ENCODE assay signal across 20 cellular contexts in the genomic region with DNA sequence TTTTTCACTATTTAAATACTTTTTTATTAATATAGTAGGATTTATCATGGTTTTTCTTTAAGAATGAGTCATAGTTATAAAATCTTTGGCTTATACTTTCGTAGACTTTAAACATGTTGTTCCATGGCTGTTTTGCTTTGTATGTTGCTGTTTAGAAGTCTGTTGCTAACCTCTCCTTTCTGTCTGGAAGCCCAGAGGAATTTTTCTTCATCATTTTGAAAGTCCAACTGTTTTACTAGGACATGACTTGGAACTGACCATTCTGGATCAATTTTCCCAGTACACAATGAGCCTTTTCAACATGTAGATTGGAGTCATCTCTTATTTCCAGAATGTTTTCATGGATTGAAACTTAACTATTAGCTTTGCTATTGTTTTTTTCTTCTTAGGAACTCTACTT. TPM values are rescaled to one million over a fixed set of nuclear protein-coding genes. Genes with fewer than 3 reads are reported as not detected.
A peak's percentile ranks its signal among the peaks of the same experiment; 100 is the strongest.
DNase-seq lines count a peak whose midpoint lies in the region; ATAC-seq, FAIRE-seq and TF ChIP-seq lines count a peak whose summit lies in the region.
"Had no signal": no experiment of that assay in that cellular context is flagged by ENCODE, and none has a peak within 500 bp of the region (broad histone marks: within the 10 kb centered on the region; RNA-seq: fewer than 3 reads in every experiment).

No MANE protein-coding gene starts in this region.

- ATAC-seq in left ventricle myocardium superior (peak; percentile 64), lower lobe of right lung (no peak)
- ATAC-seq: mucosa of descending colon; stimulated activated effector memory CD8-positive, alpha-beta T cell treated with anti-CD3 and anti-CD28 coated beads, Interleukin-12 subunit alpha, Interleukin-12 subunit beta, amount 100 ng/mL, for 72 hours had no signal

- peak overlapping the region; percentile 1 for H3K27ac ChIP-seq in subcutaneous abdominal adipose tissue (ENCODE audit: low read depth, low read length)
- H3K27ac ChIP-seq in RWPE1 = no peak overlapping the region
- H3K27ac ChIP-seq in lower lobe of right lung = no peak overlapping the region
- H3K27ac ChIP-seq: SJCRH30 had no signal

- H3K27ac Mint-ChIP-seq in HFFc6 = peak overlapping the region; percentile 67
- H3K27ac Mint-ChIP-seq: activated T-helper 2 cell treated with anti-CD3 and anti-CD28 coated beads, Interferon-gamma antibody, Interleukin-2, Interleukin-4, amounts not matched to agents 10 μg/mL and 5 μg/mL and 100 μg/mL, durations not matched to agents 14 hours and 24 hours and 36 hours; stimulated activated effector memory CD8-positive, alpha-beta T cell treated with anti-CD3 and anti-CD28 coated beads, Interleukin-12 subunit alpha, Interleukin-12 subunit beta, amount 100 ng/mL, for 72 hours had no signal

- H3K4me3 ChIP-seq in subcutaneous abdominal adipose tissue (ENCODE audit: low read depth in 1 of 5, low read length in 5 of 5) (no peak overlapping the region), lower lobe of right lung (no peak overlapping the region)
- H3K4me3 ChIP-seq: mucosa of descending colon, SJCRH30 had no signal

- intact Hi-C loops in left ventricle myocardium superior (cut with micrococcal nuclease) (loop anchor here (10.0 kb wide), 1 partner anchor 131 kb away; no protein-coding TSS in a partner anchor), lower lobe of right lung (cut with DNase I) (no loop called here)

- H3K27me3 ChIP-seq in subcutaneous abdominal adipose tissue (ENCODE audit: control insufficient read depth in 5 of 5, insufficient read depth in 4 of 5, low read length in 5 of 5) (no peaks in the 10 kb centered on the region), lower lobe of right lung (ENCODE audit: low read depth) (no peaks in the 10 kb centered on the region)
- H3K27me3 ChIP-seq: SJCRH30 had no signal

- H3K9me3 ChIP-seq in subcutaneous abdominal adipose tissue (ENCODE audit: control insufficient read depth in 5 of 5, low read length in 5 of 5) (no peaks in the 10 kb centered on the region), lower lobe of right lung (no peaks in the 10 kb centered on the region)
- H3K9me3 ChIP-seq: mucosa of descending colon, SJCRH30 had no signal

- no peak overlapping the region for H3K9ac ChIP-seq in subcutaneous abdominal adipose tissue (ENCODE audit: low read length in 5 of 5)

- H3K27me3 Mint-ChIP-seq in HFFc6 (ENCODE audit: insufficient read depth) = no peaks in the 10 kb centered on the region

- CTCF ChIA-PET in RWPE1 (lab: Yijun Ruan, JAX) = interaction anchor here (0.6 kb wide), 1 partner anchor 219 kb away, joined by 4 read pairs; no protein-coding TSS in a partner anchor

- peak; percentile 31 for FAIRE-seq in colon (lab: Jason Lieb, UNC)
- FAIRE-seq: endothelial cell of umbilical vein, GM18507, H54, kidney had no signal

- peaks cover 27% of the 10 kb centered on the region for H3K4me1 Mint-ChIP-seq in HFFc6 (ENCODE audit: low read depth)
- H3K4me1 Mint-ChIP-seq: stimulated activated effector memory CD8-positive, alpha-beta T cell treated with anti-CD3 and anti-CD28 coated beads, Interleukin-12 subunit alpha, Interleukin-12 subunit beta, amount 100 ng/mL, for 72 hours had no signal

- H3K36me3 ChIP-seq in subcutaneous abdominal adipose tissue (ENCODE audit: control insufficient read depth in 5 of 5, insufficient read depth in 5 of 5, low read length in 5 of 5) (peaks cover 0 to 17% (median 3%) of the 10 kb centered on the region in 5 donors), lower lobe of right lung (peaks cover 17% of the 10 kb centered on the region)
- H3K36me3 ChIP-seq: SJCRH30 had no signal

- H3K36me3 Mint-ChIP-seq in HFFc6 (ENCODE audit: low read depth) = peaks cover 5% of the 10 kb centered on the region; the same call in 1 of the 2 replicates

- TF ChIP-seq CTCF in HFFc6 (IDR thresholded peaks at IDR 0.05) = no peak
- no peak for TF ChIP-seq CTCF in RWPE1 (conservative IDR thresholded peaks at IDR 0.05; ENCODE audit: low read depth)
- TF ChIP-seq CTCF in lower lobe of right lung (IDR thresholded peaks at IDR 0.05) = no peak

- DNase-seq in HFFc6 (peak; percentile 49), left ventricle myocardium superior (no peak), NCI-H524 treated with DMSO at 0.1 percent for 48 hours (lab: John Stamatoyannopoulos, UW) (no peak), RWPE1 (ENCODE audit: low spot score) (no peak), lower lobe of right lung (no peak), NCI-H510A treated with DMSO at 0.1 percent for 48 hours (lab: John Stamatoyannopoulos, UW) (no peak)
- DNase-seq: DMS79, kidney, mucosa of descending colon, NCI-H2029, SJCRH30, T-helper 9 cell, trophoblast cell had no signal

- no peaks in the 10 kb centered on the region for H3K9me3 Mint-ChIP-seq in HFFc6
- H3K9me3 Mint-ChIP-seq: activated T-helper 2 cell treated with anti-CD3 and anti-CD28 coated beads, Interferon-gamma antibody, Interleukin-2, Interleukin-4, amounts not matched to agents 10 μg/mL and 5 μg/mL and 100 μg/mL, durations not matched to agents 14 hours and 24 hours and 36 hours; stimulated activated effector memory CD8-positive, alpha-beta T cell treated with anti-CD3 and anti-CD28 coated beads, Interleukin-12 subunit alpha, Interleukin-12 subunit beta, amount 100 ng/mL, for 72 hours had no signal

- peaks cover 0 to 7% (median 2%) of the 10 kb centered on the region in 5 donors for H3K4me1 ChIP-seq in subcutaneous abdominal adipose tissue (ENCODE audit: control insufficient read depth in 5 of 5, insufficient read depth in 5 of 5, low read length in 5 of 5)
- H3K4me1 ChIP-seq in lower lobe of right lung = no peaks in the 10 kb centered on the region

- POLR2A ChIA-PET in RWPE1 (lab: Yijun Ruan, JAX; ENCODE audit: low non-redundant PET) = no interaction called here

- peak overlapping the region; percentile 5; the same call in 1 of the 2 replicates for H3K4me3 Mint-ChIP-seq in HFFc6
- H3K4me3 Mint-ChIP-seq: stimulated activated effector memory CD8-positive, alpha-beta T cell treated with anti-CD3 and anti-CD28 coated beads, Interleukin-12 subunit alpha, Interleukin-12 subunit beta, amount 100 ng/mL, for 72 hours had no signal

RNA-seq across cellular contexts. Expression of gene CAB39L, which starts 7.9 kb away (rescaled TPM):
- 1 to 10 TPM; 3.7 to 6.9 (median 5.9) TPM for total RNA-seq in HFFc6 (2021; fragmentation: NEBNext Ultra II Directional; extraction: Animal tissue kit (Norgen Biotek cat#: 25700))
- total RNA-seq in left ventricle myocardium superior (18.8 TPM), lower lobe of right lung (13.4 TPM)

RNA-seq across cellular contexts. Expression of gene SETDB2, which starts 8.1 kb away (rescaled TPM):
- total RNA-seq in HFFc6 (2021; fragmentation: NEBNext Ultra II Directional; extraction: Animal tissue kit (Norgen Biotek cat#: 25700)) = 1 to 10 TPM; 4.4 to 7.4 (median 6.5) TPM
- total RNA-seq in left ventricle myocardium superior = 14.8 TPM
- total RNA-seq in lower lobe of right lung = 21.1 TPM

RNA-seq across cellular contexts. Expression of gene PHF11, which starts 59.8 kb away (rescaled TPM):
- total RNA-seq in HFFc6 (2021; fragmentation: NEBNext Ultra II Directional; extraction: Animal tissue kit (Norgen Biotek cat#: 25700)) = 10 to 100 TPM; 17.6 to 31.0 (median 25.3) TPM
- total RNA-seq in left ventricle myocardium superior (18.6 TPM), lower lobe of right lung (59.8 TPM)
- total RNA-seq: SJCRH30 had no signal
